In the genomic region with DNA sequence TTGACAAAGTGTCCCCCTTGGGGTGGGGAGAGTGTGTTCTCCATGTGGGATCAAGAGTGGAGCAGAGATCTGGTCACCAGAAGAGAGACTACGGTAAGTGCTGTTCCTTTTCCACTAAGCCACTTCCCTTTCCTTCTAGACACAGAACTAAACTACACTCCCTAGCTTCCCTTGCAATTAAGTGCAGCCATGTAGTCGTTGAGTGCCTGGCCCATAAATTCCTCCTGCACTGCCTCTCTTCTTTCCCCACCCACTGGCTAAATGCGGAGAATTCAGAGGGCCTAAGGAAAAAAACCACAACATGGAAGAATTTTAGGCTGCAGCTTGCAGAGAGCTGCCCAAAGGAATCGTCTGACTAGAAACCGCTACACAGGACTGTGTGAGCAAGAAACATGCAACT, we compare ENCODE assay signal across 9 cellular contexts. TPM values are rescaled to one million over a fixed set of nuclear protein-coding genes. Genes with fewer than 3 reads are reported as not detected.
DNase-seq lines count a peak whose midpoint lies in the region; ATAC-seq and TF ChIP-seq lines count a peak whose summit lies in the region.
"Had no signal": no experiment of that assay in that cellular context is flagged by ENCODE, and none has a peak within 500 bp of the region (broad histone marks: within the 10 kb centered on the region; RNA-seq: fewer than 3 reads in every experiment).

No MANE protein-coding gene starts in this region.

- peak overlapping the region; percentile 95 for H3K4me3 ChIP-seq in fibroblast of the aortic adventitia (ENCODE audit: low read depth, low read length)

- no peaks in the 10 kb centered on the region for H3K27me3 Mint-ChIP-seq in activated naive CD4-positive, alpha-beta T cell treated with anti-CD3 and anti-CD28 coated beads, Interleukin-2, amount 50 U/mL, for 24 hours
- no peaks in the 10 kb centered on the region for H3K27me3 Mint-ChIP-seq in type B pancreatic cell

- H3K4me1 Mint-ChIP-seq in activated naive CD4-positive, alpha-beta T cell treated with anti-CD3 and anti-CD28 coated beads, Interleukin-2, amount 50 U/mL, for 24 hours = peaks cover 39% of the 10 kb centered on the region
- H3K4me1 Mint-ChIP-seq in type B pancreatic cell (ENCODE audit: unreplicated experiment) = peaks cover 27% of the 10 kb centered on the region

- no peaks in the 10 kb centered on the region for H3K9me3 Mint-ChIP-seq in activated naive CD4-positive, alpha-beta T cell treated with anti-CD3 and anti-CD28 coated beads, Interleukin-2, amount 50 U/mL, for 24 hours
- no peaks in the 10 kb centered on the region for H3K9me3 Mint-ChIP-seq in type B pancreatic cell

- peaks cover 14% of the 10 kb centered on the region for H3K36me3 Mint-ChIP-seq in activated naive CD4-positive, alpha-beta T cell treated with anti-CD3 and anti-CD28 coated beads, Interleukin-2, amount 50 U/mL, for 24 hours
- H3K36me3 Mint-ChIP-seq in type B pancreatic cell = peaks cover 24% of the 10 kb centered on the region

- ATAC-seq in GM18867 (IDR thresholded peaks at IDR 0.05; ENCODE audit: unreplicated experiment) = no peak

- H3K4me3 Mint-ChIP-seq in activated naive CD4-positive, alpha-beta T cell treated with anti-CD3 and anti-CD28 coated beads, Interleukin-2, amount 50 U/mL, for 24 hours = peak overlapping the region; percentile 91
- H3K4me3 Mint-ChIP-seq in type B pancreatic cell = peak overlapping the region; percentile 92

- DNase-seq in activated naive CD4-positive, alpha-beta T cell treated with anti-CD3 and anti-CD28 coated beads, Interleukin-2, amount 50 U/mL, for 16 hours = no peak
- DNase-seq in RPMI7951 (ENCODE audit: low read depth) = peak; percentile 48
- peak; percentile 37 for DNase-seq in fibroblast of the aortic adventitia (ENCODE audit: low read depth)
- DNase-seq in type B pancreatic cell (ENCODE audit: extremely low spot score, unreplicated experiment) = no peak
- DNase-seq in NAMALWA (ENCODE audit: low spot score) = no peak
- no peak for DNase-seq in HK-2 (ENCODE audit: unreplicated experiment)
- DNase-seq: retina had no signal

- TF ChIP-seq CTCF in fibroblast of the aortic adventitia (IDR thresholded peaks at IDR 0.05; ENCODE audit: insufficient read depth, low read length) = no peak
- TF ChIP-seq CTCF in type B pancreatic cell (conservative IDR thresholded peaks at IDR 0.05) = no peak

- H3K27ac Mint-ChIP-seq in activated naive CD4-positive, alpha-beta T cell treated with anti-CD3 and anti-CD28 coated beads, Interleukin-2, amount 50 U/mL, for 24 hours = no peak overlapping the region
- peak overlapping the region; percentile 88 for H3K27ac Mint-ChIP-seq in type B pancreatic cell

RNA-seq across cellular contexts. Expression of a gene that starts 1.5 kb away (rescaled TPM):
- total RNA-seq in RPMI7951 (2014; rRNA removed; shearing (Covaris generic)) = 9.3 and 12.3 TPM in 2 replicates
- total RNA-seq in fibroblast of the aortic adventitia (ENCODE audit: low replicate concordance) = 19.9 and 36.8 TPM in 2 replicates
- 61.2 and 112 TPM in 2 replicates for total RNA-seq in type B pancreatic cell (ENCODE audit: low replicate concordance)

RNA-seq across cellular contexts. Expression of a gene that starts 1.6 kb away (rescaled TPM):
- total RNA-seq in RPMI7951 (2014; rRNA removed; shearing (Covaris generic)) = 47.7 and 55.5 TPM in 2 replicates
- total RNA-seq in fibroblast of the aortic adventitia (ENCODE audit: low replicate concordance) (47.2 and 57.1 TPM in 2 replicates), type B pancreatic cell (ENCODE audit: low replicate concordance) (30.4 and 30.8 TPM in 2 replicates)

RNA-seq across cellular contexts. Expression of a gene that starts 24.0 kb away (rescaled TPM):
- total RNA-seq in RPMI7951 (2014; rRNA removed; shearing (Covaris generic)) = 19.3 and 26.6 TPM in 2 replicates
- total RNA-seq in fibroblast of the aortic adventitia (ENCODE audit: low replicate concordance) (10.5 and 18.9 TPM in 2 replicates), type B pancreatic cell (ENCODE audit: low replicate concordance) (44.5 and 59.9 TPM in 2 replicates)

RNA-seq across cellular contexts. Expression of a gene that starts 51.1 kb away (rescaled TPM):
- total RNA-seq in RPMI7951 (2014; rRNA removed; shearing (Covaris generic)) = 1.8 and 2.0 TPM in 2 replicates
- total RNA-seq in fibroblast of the aortic adventitia (ENCODE audit: low replicate concordance) (1.7 and 2.0 TPM in 2 replicates), type B pancreatic cell (ENCODE audit: low replicate concordance) (2.1 and 2.6 TPM in 2 replicates)

RNA-seq across cellular contexts. Expression of a gene that starts 51.1 kb away (rescaled TPM):
- 15.6 and 15.9 TPM in 2 replicates for total RNA-seq in RPMI7951 (2014; rRNA removed; shearing (Covaris generic))
- 15.0 and 18.3 TPM in 2 replicates for total RNA-seq in fibroblast of the aortic adventitia (ENCODE audit: low replicate concordance)
- total RNA-seq in type B pancreatic cell (ENCODE audit: low replicate concordance) = 18.6 and 32.1 TPM in 2 replicates

Comparison
In these comparisons a context has a peak if more than half of its experiments do, and no peak if none do; other contexts are left out.
1. DNase-seq: peak in RPMI7951 (single experiment) and fibroblast of the aortic adventitia (single experiment); none in activated naive CD4-positive, alpha-beta T cell treated with anti-CD3 and anti-CD28 coated beads, Interleukin-2, amount 50 U/mL, for 16 hours (single experiment), type B pancreatic cell (single experiment), NAMALWA (single experiment) and HK-2 (single experiment).